In genomic region chr1:1780598-1781525, GRCh38 we compare ENCODE assay signal across 8 cellular contexts. TPM values are rescaled to one million over a fixed set of nuclear protein-coding genes. Genes with fewer than 3 reads are reported as not detected.
DNase-seq lines count a peak whose midpoint lies in the region.

No MANE protein-coding gene starts in this region.

- peak overlapping the region; percentile 80 for H3K27ac ChIP-seq in layer of hippocampus (ENCODE audit: low read depth, low read length)
- H3K27ac ChIP-seq in thymus (ENCODE audit: low read depth): peak overlapping the region; percentile 89

- no peaks in the 10 kb centered on the region for H3K9me3 Mint-ChIP-seq in activated naive CD4-positive, alpha-beta T cell treated with anti-CD3 and anti-CD28 coated beads for 36 hours
- H3K9me3 Mint-ChIP-seq in activated CD4-positive, alpha-beta memory T cell treated with anti-CD3 and anti-CD28 coated beads, Interleukin-2, amount 10 ng/mL, durations not matched to agents 7 days and 5 days: no peaks in the 10 kb centered on the region

- H3K4me1 ChIP-seq in thymus (ENCODE audit: control insufficient read depth, insufficient read depth, low read length): peaks cover 51% of the 10 kb centered on the region

- H3K4me1 Mint-ChIP-seq in activated naive CD4-positive, alpha-beta T cell treated with anti-CD3 and anti-CD28 coated beads for 36 hours (ENCODE audit: low read depth): peaks cover 55% of the 10 kb centered on the region
- H3K4me1 Mint-ChIP-seq in activated CD4-positive, alpha-beta memory T cell treated with anti-CD3 and anti-CD28 coated beads, Interleukin-2, amount 10 ng/mL, durations not matched to agents 7 days and 5 days: peaks cover 62% of the 10 kb centered on the region

- H3K27me3 Mint-ChIP-seq in activated naive CD4-positive, alpha-beta T cell treated with anti-CD3 and anti-CD28 coated beads for 36 hours (ENCODE audit: low read depth): no peaks in the 10 kb centered on the region
- H3K27me3 Mint-ChIP-seq in activated CD4-positive, alpha-beta memory T cell treated with anti-CD3 and anti-CD28 coated beads, Interleukin-2, amount 10 ng/mL, durations not matched to agents 7 days and 5 days: no peaks in the 10 kb centered on the region

- peaks cover 14% of the 10 kb centered on the region for H3K36me3 ChIP-seq in thymus (ENCODE audit: control insufficient read depth, insufficient read depth)

- no peaks in the 10 kb centered on the region for H3K9me3 ChIP-seq in thymus (ENCODE audit: control insufficient read depth)

- in situ Hi-C loops in G401 (cut with HindIII; ENCODE audit: low sequenced_read_pairs): no loop called here

- no peak overlapping the region for H3K4me3 ChIP-seq in thymus (ENCODE audit: low read length)

- H3K4me3 Mint-ChIP-seq in activated naive CD4-positive, alpha-beta T cell treated with anti-CD3 and anti-CD28 coated beads for 36 hours: no peak overlapping the region
- peak overlapping the region; percentile 77 for H3K4me3 Mint-ChIP-seq in activated CD4-positive, alpha-beta memory T cell treated with anti-CD3 and anti-CD28 coated beads, Interleukin-2, amount 10 ng/mL, durations not matched to agents 7 days and 5 days

- peaks cover 9% of the 10 kb centered on the region for H3K36me3 Mint-ChIP-seq in activated naive CD4-positive, alpha-beta T cell treated with anti-CD3 and anti-CD28 coated beads for 36 hours (ENCODE audit: low read depth)
- peaks cover 13% of the 10 kb centered on the region for H3K36me3 Mint-ChIP-seq in activated CD4-positive, alpha-beta memory T cell treated with anti-CD3 and anti-CD28 coated beads, Interleukin-2, amount 10 ng/mL, durations not matched to agents 7 days and 5 days (ENCODE audit: low read depth)

- POLR2A ChIA-PET in activated CD4-positive, alpha-beta memory T cell treated with anti-CD3 and anti-CD28 coated beads, Interleukin-2, amount 10 ng/mL, durations not matched to agents 7 days and 5 days (lab: Charles Lee): interaction anchor here (0.6 to 4.5 kb wide), 12 partner anchors 10 to 167 kb away, joined by 3 to 29 read pairs (median 6); partner anchors contain the start of gene CDK11A

- CTCF ChIA-PET in activated naive CD4-positive, alpha-beta T cell treated with anti-CD3 and anti-CD28 coated beads for 36 hours (lab: Charles Lee): interaction anchor here (1.1 to 2.0 kb wide), 2 partner anchors 43 to 128 kb away, joined by 4 to 12 read pairs; no protein-coding TSS in a partner anchor
- CTCF ChIA-PET in activated CD4-positive, alpha-beta memory T cell treated with anti-CD3 and anti-CD28 coated beads, Interleukin-2, amount 10 ng/mL, durations not matched to agents 7 days and 5 days (lab: Charles Lee): interaction anchor here (1.0 to 5.2 kb wide), 5 partner anchors 43 to 127 kb away, joined by 3 to 35 read pairs (median 5); no protein-coding TSS in a partner anchor

- H3K27ac Mint-ChIP-seq in activated naive CD4-positive, alpha-beta T cell treated with anti-CD3 and anti-CD28 coated beads for 36 hours: peak overlapping the region; percentile 79
- H3K27ac Mint-ChIP-seq in activated CD4-positive, alpha-beta memory T cell treated with anti-CD3 and anti-CD28 coated beads, Interleukin-2, amount 10 ng/mL, durations not matched to agents 7 days and 5 days: peak overlapping the region; percentile 99

- 76% methylated on average over 7 of the region's 7 CpGs for WGBS in thymus

- H3K27me3 ChIP-seq in layer of hippocampus (ENCODE audit: control insufficient read depth, insufficient read depth, low read length): no peaks in the 10 kb centered on the region
- H3K27me3 ChIP-seq in thymus (ENCODE audit: control insufficient read depth, insufficient read depth): no peaks in the 10 kb centered on the region

- intact Hi-C loops in activated naive CD4-positive, alpha-beta T cell treated with anti-CD3 and anti-CD28 coated beads for 36 hours (cut with micrococcal nuclease): loop anchor here (10.0 kb wide), 1 partner anchor 274 kb away; the partner anchor contains the start of gene PRKCZ

- no peak for DNase-seq in activated naive CD4-positive, alpha-beta T cell treated with anti-CD3 and anti-CD28 coated beads for 36 hours
- DNase-seq in activated naive CD4-positive, alpha-beta T cell (lab: John Stamatoyannopoulos, UW): no peak
- DNase-seq in activated CD4-positive, alpha-beta memory T cell treated with anti-CD3 and anti-CD28 coated beads, Interleukin-2, amount 10 ng/mL, durations not matched to agents 7 days and 5 days: no peak
- DNase-seq in hippocampal formation (lab: John Stamatoyannopoulos, UW) (no peak), HT-29 (ENCODE audit: low spot score) (no peak), G401 (ENCODE audit: low spot score) (no peak)

RNA-seq across cellular contexts. Expression of gene NADK, which starts 2.6 kb away (rescaled TPM):
- total RNA-seq in activated naive CD4-positive, alpha-beta T cell treated with anti-CD3 and anti-CD28 coated beads for 36 hours: 10 to 100 TPM; 42.1 to 43.6 TPM
- total RNA-seq in activated CD4-positive, alpha-beta memory T cell treated with anti-CD3 and anti-CD28 coated beads, Interleukin-2, amount 10 ng/mL, durations not matched to agents 7 days and 5 days: 10 to 100 TPM; 78.0 to 81.5 TPM
- polyA plus RNA-seq in thymus: 60.0 TPM
- total RNA-seq in HT-29 (2014; rRNA removed; shearing (Covaris generic)): 98.1 and 99.6 TPM in 2 replicates
- total RNA-seq in G401 (2014; rRNA removed; shearing (Covaris generic)): 55.0 and 74.4 TPM in 2 replicates

RNA-seq across cellular contexts. Expression of gene CDK11A, which starts 56.7 kb away (rescaled TPM):
- total RNA-seq in activated naive CD4-positive, alpha-beta T cell treated with anti-CD3 and anti-CD28 coated beads for 36 hours: 10 to 100 TPM; 58.0 to 60.3 TPM
- 10 to 100 TPM; 67.2 to 68.1 TPM for total RNA-seq in activated CD4-positive, alpha-beta memory T cell treated with anti-CD3 and anti-CD28 coated beads, Interleukin-2, amount 10 ng/mL, durations not matched to agents 7 days and 5 days
- polyA plus RNA-seq in thymus: 52.2 TPM
- 55.8 and 62.9 TPM in 2 replicates for total RNA-seq in HT-29 (2014; rRNA removed; shearing (Covaris generic))
- total RNA-seq in G401 (2014; rRNA removed; shearing (Covaris generic)): 8.6 and 11.7 TPM in 2 replicates
